8 cellular contexts compared by ENCODE assay signal in the genomic region with DNA sequence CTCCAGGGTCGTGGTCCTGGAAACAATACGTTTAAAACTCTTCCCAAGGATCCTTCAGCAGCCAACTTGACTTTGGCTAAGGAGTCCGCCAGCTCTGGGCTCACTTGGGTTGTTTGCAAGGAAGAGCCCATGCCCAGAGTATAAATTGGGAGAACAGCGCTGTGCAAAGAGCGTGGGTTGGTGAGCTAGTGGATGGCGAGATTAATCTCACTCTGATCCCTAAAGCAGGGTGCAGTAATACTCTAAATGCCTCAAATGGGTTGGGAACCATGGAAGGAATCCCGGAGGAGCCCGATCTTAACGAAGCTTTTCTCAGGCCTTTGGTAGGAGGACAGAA. TPM values are rescaled to one million over a fixed set of nuclear protein-coding genes. Genes with fewer than 3 reads are reported as not detected.
DNase-seq lines count a peak whose midpoint lies in the region; ATAC-seq and TF ChIP-seq lines count a peak whose summit lies in the region.

No MANE protein-coding gene starts in this region.

- ATAC-seq in activated CD8-positive, alpha-beta memory T cell treated with anti-CD3 and anti-CD28 coated beads, Interleukin-2, amount 10 ng/mL, durations not matched to agents 7 days and 5 days: peak; percentile 1
- ATAC-seq in right lobe of liver: no peak

- no peak for TF ChIP-seq EP300 in tibial nerve (IDR thresholded peaks at IDR 0.05)

- H3K9me3 Mint-ChIP-seq in activated CD8-positive, alpha-beta memory T cell treated with anti-CD3 and anti-CD28 coated beads, Interleukin-2, amount 10 ng/mL, durations not matched to agents 7 days and 5 days (ENCODE audit: low read depth): peaks cover 4% of the 10 kb centered on the region

- no peaks in the 10 kb centered on the region for H3K9me3 ChIP-seq in right lobe of liver
- no peaks in the 10 kb centered on the region for H3K9me3 ChIP-seq in tibial nerve

- TF ChIP-seq POLR2A in right lobe of liver (IDR thresholded peaks at IDR 0.05) (no peak), tibial nerve (IDR thresholded peaks at IDR 0.05) (no peak)

- H3K36me3 ChIP-seq in brain microvascular endothelial cell (replicated peaks) (no peaks in the 10 kb centered on the region), right lobe of liver (no peaks in the 10 kb centered on the region), tibial nerve (no peaks in the 10 kb centered on the region)

- 61% methylated on average over 9 of the region's 9 CpGs for WGBS in right lobe of liver (ENCODE audit: insufficient coverage, low coverage, low lambda C conversion rate, missing lambda C conversion rate)
- 67 to 68% methylated on average over 9 of the region's 9 CpGs for WGBS in tibial nerve, 2 donors

- no peaks in the 10 kb centered on the region for H3K27me3 ChIP-seq in brain microvascular endothelial cell (replicated peaks)
- no peaks in the 10 kb centered on the region for H3K27me3 ChIP-seq in right lobe of liver
- H3K27me3 ChIP-seq in tibial nerve: no peaks in the 10 kb centered on the region

- H3K4me3 Mint-ChIP-seq in activated CD8-positive, alpha-beta memory T cell treated with anti-CD3 and anti-CD28 coated beads, Interleukin-2, amount 10 ng/mL, durations not matched to agents 7 days and 5 days: peak overlapping the region; percentile 92

- H3K4me3 ChIP-seq in brain microvascular endothelial cell (ENCODE audit: low read depth, low read length) (peak overlapping the region; percentile 97), right lobe of liver (peak overlapping the region; percentile 69 to 74 (median 70)), tibial nerve (peak overlapping the region; percentile 42 to 80 (median 68))

- H3K4me1 ChIP-seq in right lobe of liver (peaks cover 0 to 11% (median 0%) of the 10 kb centered on the region in 4 donors), tibial nerve (peaks cover 0 to 22% (median 15%) of the 10 kb centered on the region in 4 donors)

- in situ Hi-C loops in brain microvascular endothelial cell (cut with HindIII; ENCODE audit: low pct_ligation_motif_present, low sequenced_read_pairs): no loop called here

- DNase-seq in activated CD8-positive, alpha-beta memory T cell treated with anti-CD3 and anti-CD28 coated beads, Interleukin-2, amount 10 ng/mL, durations not matched to agents 7 days and 5 days: no peak
- DNase-seq in activated CD8-positive, alpha-beta memory T cell treated with anti-CD3 and anti-CD28 coated beads, Interleukin-2, amount 50 U/mL, for 48 hours: no peak
- DNase-seq in brain microvascular endothelial cell: no peak
- no peak for DNase-seq in right lobe of liver
- DNase-seq in tibial nerve (ENCODE audit: low spot score in 2 of 2): no peak
- DNase-seq in NCI-H748 treated with DMSO at 0.1 percent for 48 hours (lab: John Stamatoyannopoulos, UW): no peak
- DNase-seq in NCI-H1417 treated with DMSO at 0.1 percent for 48 hours (lab: John Stamatoyannopoulos, UW): no peak
- DNase-seq in GDM1 (lab: John Stamatoyannopoulos, UW): no peak

- H3K27ac ChIP-seq in brain microvascular endothelial cell: no peak overlapping the region
- H3K27ac ChIP-seq in right lobe of liver: peak overlapping the region in 2 of 3 donors; percentile 57 to 61
- H3K27ac ChIP-seq in tibial nerve: peak overlapping the region; percentile 2 to 86 (median 72)

- CTCF ChIA-PET in activated CD8-positive, alpha-beta memory T cell treated with anti-CD3 and anti-CD28 coated beads, Interleukin-2, amount 10 ng/mL, durations not matched to agents 7 days and 5 days (lab: Charles Lee): interaction anchor here (0.7 to 3.7 kb wide), 8 partner anchors 12 to 1051 kb away, joined by 3 to 15 read pairs (median 4); partner anchors contain the start of gene ASNS

- H3K36me3 Mint-ChIP-seq in activated CD8-positive, alpha-beta memory T cell treated with anti-CD3 and anti-CD28 coated beads, Interleukin-2, amount 10 ng/mL, durations not matched to agents 7 days and 5 days: peaks cover 20% of the 10 kb centered on the region

- H3K4me1 Mint-ChIP-seq in activated CD8-positive, alpha-beta memory T cell treated with anti-CD3 and anti-CD28 coated beads, Interleukin-2, amount 10 ng/mL, durations not matched to agents 7 days and 5 days: peaks cover 28% of the 10 kb centered on the region

- no peak for TF ChIP-seq CTCF in brain microvascular endothelial cell (IDR thresholded peaks at IDR 0.05; ENCODE audit: low read depth, low read length, missing control alignments)
- TF ChIP-seq CTCF in right lobe of liver (IDR thresholded peaks at IDR 0.05): no peak
- TF ChIP-seq CTCF in tibial nerve (IDR thresholded peaks at IDR 0.05): no peak

- no peaks in the 10 kb centered on the region for H3K27me3 Mint-ChIP-seq in activated CD8-positive, alpha-beta memory T cell treated with anti-CD3 and anti-CD28 coated beads, Interleukin-2, amount 10 ng/mL, durations not matched to agents 7 days and 5 days

- intact Hi-C loops in right lobe of liver (cut with DNase I): no loop called here

- H3K27ac Mint-ChIP-seq in activated CD8-positive, alpha-beta memory T cell treated with anti-CD3 and anti-CD28 coated beads, Interleukin-2, amount 10 ng/mL, durations not matched to agents 7 days and 5 days: peak overlapping the region; percentile 93

RNA-seq across cellular contexts. Expression of gene SDHAF3, which starts 0.5 kb away (rescaled TPM):
- 10 to 100 TPM; 14.7 to 17.9 TPM for total RNA-seq in activated CD8-positive, alpha-beta memory T cell treated with anti-CD3 and anti-CD28 coated beads, Interleukin-2, amount 10 ng/mL, durations not matched to agents 7 days and 5 days
- 10 to 100 TPM in 4 of 6 experiments, 1 to 10 TPM in 2; 8.5 to 15.5 (median 12.1) TPM for total RNA-seq in right lobe of liver
- 10 to 100 TPM in 3 of 4 donors, 1 to 10 TPM in 1; 9.6 to 16.7 (median 14.4) TPM for total RNA-seq in tibial nerve
